Comparison of ENCODE assay signal across 19 cellular contexts in the genomic region with DNA sequence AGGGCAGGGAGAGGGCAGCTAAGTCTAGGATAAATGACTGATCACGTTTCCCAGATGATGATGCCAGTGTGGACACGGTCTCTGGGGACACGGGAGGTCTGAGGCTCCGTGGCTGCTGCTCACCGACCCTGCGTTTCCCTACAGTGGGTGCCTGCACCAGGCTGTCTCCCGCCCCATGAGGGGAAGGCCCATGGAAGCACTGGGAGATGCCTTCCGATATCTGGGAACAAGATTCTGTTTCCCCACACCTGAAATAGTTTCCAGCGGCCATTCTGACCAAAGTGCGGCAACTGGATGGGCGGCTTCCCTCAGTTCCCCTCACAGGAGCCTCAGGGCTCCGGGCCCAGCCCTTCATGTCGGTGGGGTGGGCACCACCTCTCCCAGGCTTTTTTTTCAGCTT.
DNase-seq lines count a peak whose midpoint lies in the region; ATAC-seq, FAIRE-seq and TF ChIP-seq lines count a peak whose summit lies in the region.
"Had no signal": no experiment of that assay in that cellular context is flagged by ENCODE, and none has a peak within 500 bp of the region (broad histone marks: within the 10 kb centered on the region; RNA-seq: fewer than 3 reads in every experiment).

No MANE protein-coding gene starts in this region.

- H3K27ac ChIP-seq in Panc1 (ENCODE audit: low read length) (no peak overlapping the region), right lobe of liver (peak overlapping the region in 2 of 3 donors; percentile 92 to 93), esophagus squamous epithelium (no peak overlapping the region)
- H3K27ac ChIP-seq: RWPE1, SJSA1 had no signal

- POLR2A ChIA-PET in Panc1 (lab: Charles Lee): no interaction called here

- H3K4me1 ChIP-seq in Panc1 (ENCODE audit: control insufficient read depth, insufficient read depth, low read length) (no peaks in the 10 kb centered on the region), right lobe of liver (peaks cover 0 to 26% (median 7%) of the 10 kb centered on the region in 4 donors), esophagus squamous epithelium (peaks cover 0 to 9% (median 0%) of the 10 kb centered on the region in 3 donors)
- H3K4me1 ChIP-seq: SJSA1 had no signal

- peak; percentile 27 for FAIRE-seq in urothelium cell line (lab: Jason Lieb, UNC)

- H3K4me3 ChIP-seq in Panc1 (ENCODE audit: low read depth in 2 of 2, low read length in 2 of 2) (no peak overlapping the region), right lobe of liver (no peak overlapping the region), esophagus squamous epithelium (no peak overlapping the region)
- H3K4me3 ChIP-seq: SJSA1 had no signal

- BruUV-seq in Panc1 (replicated peaks; lab: Mats Ljungman, UMichigan): no TSS peak

- no peaks in the 10 kb centered on the region for H3K27me3 ChIP-seq in Panc1 (ENCODE audit: control insufficient read depth, insufficient read depth, low read length)
- no peaks in the 10 kb centered on the region for H3K27me3 ChIP-seq in right lobe of liver
- no peaks in the 10 kb centered on the region for H3K27me3 ChIP-seq in esophagus squamous epithelium

- intact Hi-C loops in Right ventricle myocardium inferior (cut with DNase I): no loop called here
- intact Hi-C loops in left cardiac atrium (cut with DNase I): no loop called here
- intact Hi-C loops in Panc1 (cut with micrococcal nuclease; ENCODE audit: unreplicated experiment): no loop called here
- intact Hi-C loops in right lobe of liver (cut with DNase I): no loop called here
- intact Hi-C loops in esophagus squamous epithelium (cut with DNase I): no loop called here

- in situ Hi-C loops in Panc1 (cut with HindIII; ENCODE audit: low pct_unique_long_range_greater_than_20kb, low sequenced_read_pairs): no loop called here

- ATAC-seq in Right ventricle myocardium inferior (peak; percentile 26), left cardiac atrium (no peak), Panc1 (0 out of 2 replicates have a peak, but pooled peaks have one; percentile 19), right lobe of liver (no peak), GM18498 (IDR thresholded peaks at IDR 0.05; ENCODE audit: unreplicated experiment) (no peak)
- ATAC-seq: PC-3 had no signal

- no peak for TF ChIP-seq POLR2A in right lobe of liver (IDR thresholded peaks at IDR 0.05)
- TF ChIP-seq POLR2A in esophagus squamous epithelium (IDR thresholded peaks at IDR 0.05): no peak

- CTCF ChIA-PET in Panc1 (lab: Charles Lee): no interaction called here

- DNase-seq in Right ventricle myocardium inferior (ENCODE audit: missing footprints) (no peak), left cardiac atrium (no peak), Panc1 (ENCODE audit: low read depth, low spot score) (no peak), right lobe of liver (no peak), urothelium cell line (ENCODE audit: low spot score) (no peak), esophagus squamous epithelium (lab: John Stamatoyannopoulos, UW) (no peak)
- DNase-seq: CD4-positive, CD25-positive, alpha-beta regulatory T cell; COR-L47; GDM1; GOT3; HFFc6; NCI-H1417; NCI-H187 treated with DMSO at 0.1 percent for 48 hours; NCI-H226; NCI-H524 treated with DMSO at 0.1 percent for 48 hours had no signal

- no peaks in the 10 kb centered on the region for H3K36me3 ChIP-seq in Panc1 (ENCODE audit: control insufficient read depth, insufficient read depth, low read length)
- no peaks in the 10 kb centered on the region for H3K36me3 ChIP-seq in right lobe of liver
- peaks cover 0 to 47% (median 0%) of the 10 kb centered on the region in 3 donors for H3K36me3 ChIP-seq in esophagus squamous epithelium
- H3K36me3 ChIP-seq: SJSA1 had no signal

- no peaks in the 10 kb centered on the region for H3K9me3 ChIP-seq in Panc1 (ENCODE audit: control insufficient read depth, insufficient read depth, low read depth, low read length)
- no peaks in the 10 kb centered on the region for H3K9me3 ChIP-seq in right lobe of liver
- H3K9me3 ChIP-seq in esophagus squamous epithelium: no peaks in the 10 kb centered on the region
- H3K9me3 ChIP-seq: SJSA1 had no signal

- no CpG with 5 or more reads among the region's 13 CpGs for WGBS in right lobe of liver (ENCODE audit: insufficient coverage, low coverage, low lambda C conversion rate, missing lambda C conversion rate)
- 65 to 73% methylated on average over 9 to 10 of the region's 13 CpGs for WGBS in esophagus squamous epithelium, 2 donors

- TF ChIP-seq CTCF in Panc1 (IDR thresholded peaks at IDR 0.05) (no peak), right lobe of liver (IDR thresholded peaks at IDR 0.05) (no peak), esophagus squamous epithelium (IDR thresholded peaks at IDR 0.05) (no peak)

Comparison
In these comparisons a context has a peak if more than half of its experiments do, and no peak if none do; other contexts are left out.
1. ATAC-seq: peak in Right ventricle myocardium inferior (single experiment) and Panc1 (single experiment); none in left cardiac atrium (0 of 2), right lobe of liver (0 of 4) and GM18498 (single experiment).
2. H3K27ac ChIP-seq: peak in right lobe of liver (2 of 3); none in Panc1 (single experiment) and esophagus squamous epithelium (0 of 4).